Comparison of ENCODE assay signal across 23 cellular contexts in genomic region chr16:7866144-7866543, GRCh38.
"Had no signal": no experiment of that assay in that cellular context is flagged by ENCODE, and none has a peak within 500 bp of the region (broad histone marks: within the 10 kb centered on the region; RNA-seq: fewer than 3 reads in every experiment).

No MANE protein-coding gene starts in this region.

- DNase-seq: heart right ventricle; islet precursor cell; left ventricle myocardium inferior; midbrain; mucosa of descending colon; naive thymus-derived CD4-positive, alpha-beta T cell; ovary; retina; right cardiac atrium; stimulated activated CD4-positive, alpha-beta T cell treated with anti-CD3 and anti-CD28 coated beads, Interleukin-12 subunit alpha, Interleukin-12 subunit beta, amount 100 ng/mL, for 4 hours; stimulated activated CD4-positive, alpha-beta T cell treated with anti-CD3 and anti-CD28 coated beads, Interleukin-15, amount 100 ng/mL, for 24 hours; stimulated activated CD4-positive, alpha-beta T cell treated with anti-CD3 and anti-CD28 coated beads, Interleukin-2, amount 100 ng/mL, for 24 hours; stimulated activated CD4-positive, alpha-beta T cell treated with anti-CD3 and anti-CD28 coated beads, Interleukin-4, amount 100 ng/mL, for 1 hour; stimulated activated naive CD4-positive, alpha-beta T cell; tibial artery; trophoblast cell; upper lobe of right lung had no signal

- H3K4me2 ChIP-seq: hepatocyte had no signal

- H3K79me2 ChIP-seq: hepatocyte had no signal

- H3K4me3 ChIP-seq: heart right ventricle, hepatocyte, left ventricle myocardium inferior, lung, mucosa of descending colon, ovary, prostate gland, skin epidermis, suprapubic skin, thoracic aorta, tibial artery, upper lobe of right lung had no signal

- H3K9me3 ChIP-seq: left ventricle myocardium inferior, mucosa of descending colon, ovary, prostate gland, suprapubic skin, thoracic aorta, tibial artery, upper lobe of right lung had no signal

- H3K27ac ChIP-seq: heart right ventricle, hepatocyte, left ventricle myocardium inferior, ovary, prostate gland, skin epidermis, suprapubic skin, thoracic aorta, tibial artery, upper lobe of right lung had no signal

- H3K4me1 ChIP-seq: heart right ventricle, left ventricle myocardium inferior, prostate gland, suprapubic skin, tibial artery, upper lobe of right lung had no signal

- H3K36me3 ChIP-seq: heart right ventricle, left ventricle myocardium inferior, ovary, prostate gland, suprapubic skin, thoracic aorta, tibial artery, upper lobe of right lung had no signal

- H3K27me3 ChIP-seq: hepatocyte, ovary, suprapubic skin, tibial artery, upper lobe of right lung had no signal
